ENCODE assay signal across 9 cellular contexts in the genomic region with DNA sequence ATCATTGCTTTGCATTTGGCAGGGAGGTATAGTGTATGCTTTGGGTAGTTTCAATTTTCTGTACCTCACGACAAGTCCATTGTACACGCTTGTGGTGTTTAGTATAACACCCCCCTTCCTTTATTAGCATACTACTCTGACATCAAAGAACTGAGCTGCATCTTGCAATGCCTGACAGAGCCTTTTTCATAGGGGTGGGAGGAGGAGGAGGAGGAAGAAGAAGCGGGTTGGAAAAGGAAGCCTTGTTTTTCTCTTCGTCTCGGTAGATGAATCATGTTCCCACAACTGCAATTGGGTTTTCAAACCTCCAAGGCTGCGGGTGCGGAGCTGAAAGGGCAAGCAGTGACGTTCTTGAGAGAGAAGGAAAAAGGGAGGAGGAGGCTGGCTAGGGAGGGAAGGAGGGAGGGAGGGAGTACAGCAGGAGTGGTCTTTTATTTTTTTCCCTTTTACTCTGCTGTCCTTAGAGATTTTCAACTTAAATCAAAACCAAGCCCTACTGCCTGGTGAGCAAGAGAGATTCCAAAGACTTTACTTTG.
DNase-seq lines count a peak whose midpoint lies in the region; ATAC-seq and TF ChIP-seq lines count a peak whose summit lies in the region.
"Had no signal": no experiment of that assay in that cellular context is flagged by ENCODE, and none has a peak within 500 bp of the region (broad histone marks: within the 10 kb centered on the region; RNA-seq: fewer than 3 reads in every experiment).

No MANE protein-coding gene starts in this region.

- no peaks in the 10 kb centered on the region for H3K9me3 ChIP-seq in muscle layer of duodenum (ENCODE audit: control insufficient read depth in 1 of 2, low read length in 2 of 2)

- TF ChIP-seq CTCF in activated CD8-positive, alpha-beta T cell treated with anti-CD3 and anti-CD28 coated beads for 36 hours (IDR thresholded peaks at IDR 0.05), result no peak

- no peak overlapping the region for H3K27ac Mint-ChIP-seq in activated CD8-positive, alpha-beta T cell treated with anti-CD3 and anti-CD28 coated beads for 36 hours
- H3K27ac Mint-ChIP-seq: dendritic cell treated with granulocyte-macrophage colony-stimulating factor and Interleukin-4, amounts not matched to agents 40 ng/mL and 50 ng/mL, for 4 days had no signal

- no peaks in the 10 kb centered on the region for H3K9me3 Mint-ChIP-seq in activated CD8-positive, alpha-beta T cell treated with anti-CD3 and anti-CD28 coated beads for 36 hours
- H3K9me3 Mint-ChIP-seq: dendritic cell treated with granulocyte-macrophage colony-stimulating factor and Interleukin-4, amounts not matched to agents 40 ng/mL and 50 ng/mL, for 4 days had no signal

- CTCF ChIA-PET in activated CD8-positive, alpha-beta T cell treated with anti-CD3 and anti-CD28 coated beads for 36 hours (lab: Charles Lee), result interaction anchor here (1.1 to 3.7 kb wide), 6 partner anchors 15 to 133 kb away, joined by 3 to 19 read pairs (median 6); no protein-coding TSS in a partner anchor

- H3K36me3 ChIP-seq in muscle layer of duodenum (ENCODE audit: control insufficient read depth in 1 of 2, insufficient read depth in 2 of 2, low read length in 2 of 2), result peaks cover 0 to 14% of the 10 kb centered on the region in 2 donors

- H3K27me3 ChIP-seq in muscle layer of duodenum (ENCODE audit: low read depth, low read length), result no peaks in the 10 kb centered on the region

- intact Hi-C loops in activated CD8-positive, alpha-beta T cell treated with anti-CD3 and anti-CD28 coated beads for 36 hours (cut with micrococcal nuclease), result loop anchor here (2.0 to 5.0 kb wide), 2 partner anchors 72 to 88 kb away; no protein-coding TSS in a partner anchor

- peaks cover 19 to 58% of the 10 kb centered on the region in 2 donors for H3K4me1 ChIP-seq in muscle layer of duodenum (ENCODE audit: control insufficient read depth in 1 of 2, insufficient read depth in 2 of 2, low read length in 2 of 2)

- H3K36me3 Mint-ChIP-seq in activated CD8-positive, alpha-beta T cell treated with anti-CD3 and anti-CD28 coated beads for 36 hours (ENCODE audit: low read depth), result peaks cover 7% of the 10 kb centered on the region

- H3K27me3 Mint-ChIP-seq in activated CD8-positive, alpha-beta T cell treated with anti-CD3 and anti-CD28 coated beads for 36 hours, result no peaks in the 10 kb centered on the region
- H3K27me3 Mint-ChIP-seq: dendritic cell treated with granulocyte-macrophage colony-stimulating factor and Interleukin-4, amounts not matched to agents 40 ng/mL and 50 ng/mL, for 4 days had no signal

- no peak overlapping the region for H3K4me3 Mint-ChIP-seq in activated CD8-positive, alpha-beta T cell treated with anti-CD3 and anti-CD28 coated beads for 36 hours
- H3K4me3 Mint-ChIP-seq: dendritic cell treated with granulocyte-macrophage colony-stimulating factor and Interleukin-4, amounts not matched to agents 40 ng/mL and 50 ng/mL, for 4 days had no signal

- ATAC-seq in GM18858 (IDR thresholded peaks at IDR 0.05; ENCODE audit: unreplicated experiment) (peak; percentile 48), HG03575 (IDR thresholded peaks at IDR 0.05; ENCODE audit: extremely low read depth, insufficient number of reproducible peaks, low FRiP score, unreplicated experiment) (peak; percentile 36)
- ATAC-seq in activated CD8-positive, alpha-beta T cell treated with anti-CD3 and anti-CD28 coated beads for 36 hours, result peak; percentile 94

- H3K4me1 Mint-ChIP-seq in activated CD8-positive, alpha-beta T cell treated with anti-CD3 and anti-CD28 coated beads for 36 hours (ENCODE audit: low read depth), result peaks cover 25% of the 10 kb centered on the region

- DNase-seq in activated CD8-positive, alpha-beta T cell treated with anti-CD3 and anti-CD28 coated beads for 36 hours, result peak; percentile 76
- DNase-seq in epidermal melanocyte (ENCODE audit: insufficient read length, low spot score) (peak; percentile 44), NCI-H187 treated with DMSO at 0.1 percent for 48 hours (lab: John Stamatoyannopoulos, UW) (no peak), NCI-H2081 (lab: John Stamatoyannopoulos, UW) (no peak)
- peak; percentile 76 for DNase-seq in stimulated activated CD8-positive, alpha-beta memory T cell treated with anti-CD3 and anti-CD28 coated beads, Interleukin-4, amount 100 ng/mL, for 48 hours

- POLR2A ChIA-PET in activated CD8-positive, alpha-beta T cell treated with anti-CD3 and anti-CD28 coated beads for 36 hours (lab: Charles Lee), result interaction anchor here (0.5 to 2.0 kb wide), 8 partner anchors 18 to 145 kb away, joined by 3 to 5 read pairs (median 4); no protein-coding TSS in a partner anchor

- H3K4me3 ChIP-seq in muscle layer of duodenum (ENCODE audit: low read depth in 1 of 2, low read length in 2 of 2), result peak overlapping the region; percentile 66 to 83

- peak overlapping the region; percentile 94 for H3K27ac ChIP-seq in muscle layer of duodenum (ENCODE audit: low read length)

Comparison
In these comparisons a context has a peak if more than half of its experiments do, and no peak if none do; other contexts are left out.
1. ATAC-seq: peak in every context shown above with its lines; median percentile 94 in activated CD8-positive, alpha-beta T cell treated with anti-CD3 and anti-CD28 coated beads for 36 hours; 48 in GM18858; 36 in HG03575.
2. DNase-seq: peak in activated CD8-positive, alpha-beta T cell treated with anti-CD3 and anti-CD28 coated beads for 36 hours (single experiment), epidermal melanocyte (single experiment) and stimulated activated CD8-positive, alpha-beta memory T cell treated with anti-CD3 and anti-CD28 coated beads, Interleukin-4, amount 100 ng/mL, for 48 hours (single experiment); none in NCI-H187 treated with DMSO at 0.1 percent for 48 hours (single experiment) and NCI-H2081 (0 of 2).